ENCODE assay signal across 27 cellular contexts in genomic region chr1:192435704-192436103, GRCh38.
"Had no signal": no experiment of that assay in that cellular context is flagged by ENCODE, and none has a peak within 500 bp of the region (broad histone marks: within the 10 kb centered on the region; RNA-seq: fewer than 3 reads in every experiment).

No MANE protein-coding gene starts in this region.

- H3K27me3 ChIP-seq: breast epithelium, Peyer's patch, SJSA1 had no signal

- H3K4me3 ChIP-seq: breast epithelium, Peyer's patch, SJSA1 had no signal

- H3K9me3 ChIP-seq: SJSA1 had no signal

- H3K36me3 ChIP-seq: Peyer's patch, SJSA1, WERI-Rb-1 had no signal

- H3K4me1 ChIP-seq: breast epithelium, Peyer's patch had no signal

- H3K27ac ChIP-seq: breast epithelium, Peyer's patch, RWPE1, SJSA1, WERI-Rb-1 had no signal

- DNase-seq: activated CD4-positive, alpha-beta memory T cell treated with anti-CD3 and anti-CD28 coated beads, Interleukin-2, amount 10 ng/mL, durations not matched to agents 7 days and 5 days; activated CD4-positive, alpha-beta T cell treated with anti-CD3 and anti-CD28 coated beads for 36 hours; activated CD4-positive, alpha-beta T cell treated with anti-CD3 and anti-CD28 coated beads, Interleukin-2, amount 50 U/mL, for 1 hour; activated gamma-delta T cell; activated naive CD4-positive, alpha-beta T cell treated with anti-CD3 and anti-CD28 coated beads for 36 hours; activated T-cell treated with anti-CD3 and anti-CD28 coated beads for 4 hours; activated T-cell treated with anti-CD3 and anti-CD28 coated beads, Interleukin-2, amount 50 U/mL, for 48 hours; anterior cingulate cortex; central memory CD4-positive, alpha-beta T cell; Kasumi-1; KBM-7; NCI-H1105 treated with DMSO at 0.1 percent for 48 hours; NCI-H1436 treated with DMSO at 0.1 percent for 48 hours; NCI-H187 treated with DMSO at 0.1 percent for 48 hours; NCI-H2081 treated with DMSO at 0.1 percent for 48 hours; NCI-H2171; NCI-H2227 treated with DMSO at 0.1 percent for 48 hours; NCI-H526; NCI-H82; Peyer's patch; SHP77; WERI-Rb-1 had no signal

- ATAC-seq: activated CD4-positive, alpha-beta T cell treated with anti-CD3 and anti-CD28 coated beads for 36 hours; activated T-helper 17 cell treated with anti-CD3 and anti-CD28 coated beads, Interleukin-2, amount 50 U/mL, for 72 hours; SK-N-SH treated with all-trans-retinoic acid at 6 μM for 48 hours had no signal
